Comparison of ENCODE assay signal across 9 cellular contexts in genomic region chr14:68246074-68246980, GRCh38.
DNase-seq lines count a peak whose midpoint lies in the region; ATAC-seq and TF ChIP-seq lines count a peak whose summit lies in the region.
"Had no signal": no experiment of that assay in that cellular context is flagged by ENCODE, and none has a peak within 500 bp of the region (broad histone marks: within the 10 kb centered on the region; RNA-seq: fewer than 3 reads in every experiment).

No MANE protein-coding gene starts in this region.

- no peaks in the 10 kb centered on the region for H3K36me3 ChIP-seq in right lobe of liver

- peaks cover 42 to 75% of the 10 kb centered on the region in 2 donors for H3K4me1 Mint-ChIP-seq in stimulated activated naive B cell treated with anti-CD40 and anti-IgM and Interleukin-4, amounts not matched to agents 10 μg/mL and 1 μg/mL and 100 μg/mL, for 72 hours

- no peak overlapping the region for H3K4me3 ChIP-seq in right lobe of liver

- peaks cover 2 to 9% of the 10 kb centered on the region in 2 donors for H3K36me3 Mint-ChIP-seq in stimulated activated naive B cell treated with anti-CD40 and anti-IgM and Interleukin-4, amounts not matched to agents 10 μg/mL and 1 μg/mL and 100 μg/mL, for 72 hours

- no peaks in the 10 kb centered on the region for H3K27me3 Mint-ChIP-seq in stimulated activated naive B cell treated with anti-CD40 and anti-IgM and Interleukin-4, amounts not matched to agents 10 μg/mL and 1 μg/mL and 100 μg/mL, for 72 hours

- no peaks in the 10 kb centered on the region for H3K27me3 ChIP-seq in right lobe of liver

- peaks cover 0 to 45% (median 15%) of the 10 kb centered on the region in 4 donors for H3K4me1 ChIP-seq in right lobe of liver

- H3K9me3 ChIP-seq in right lobe of liver, result no peaks in the 10 kb centered on the region

- H3K9me3 Mint-ChIP-seq in stimulated activated naive B cell treated with anti-CD40 and anti-IgM and Interleukin-4, amounts not matched to agents 10 μg/mL and 1 μg/mL and 100 μg/mL, for 72 hours, result peaks cover 0 to 1% of the 10 kb centered on the region in 2 donors
- H3K9me3 Mint-ChIP-seq: activated T-helper 1 cell treated with anti-CD3 and anti-CD28 coated beads, Interleukin-12 subunit alpha, Interleukin-12 subunit beta, Interleukin-2, Interleukin-4 antibody, amounts not matched to agents 30 ng/mL and 10 ng/mL and 1 ng/mL, durations not matched to agents 14 hours and 24 hours and 36 hours had no signal

- intact Hi-C loops in right lobe of liver (cut with DNase I), result loop anchor here in 1 of 2 donors (5.0 to 10.0 kb wide), 2 partner anchors 52 to 571 kb away; no protein-coding TSS in a partner anchor

- H3K27ac ChIP-seq in cingulate gyrus (ENCODE audit: low read depth, low read length), result peak overlapping the region; percentile 13
- peak overlapping the region; percentile 66 to 77 (median 72) for H3K27ac ChIP-seq in right lobe of liver

- TF ChIP-seq POLR2A in right lobe of liver (IDR thresholded peaks at IDR 0.05), result no peak

- H3K27ac Mint-ChIP-seq in stimulated activated naive B cell treated with anti-CD40 and anti-IgM and Interleukin-4, amounts not matched to agents 10 μg/mL and 1 μg/mL and 100 μg/mL, for 72 hours, result peak overlapping the region; percentile 62
- H3K27ac Mint-ChIP-seq: activated T-helper 1 cell treated with anti-CD3 and anti-CD28 coated beads, Interleukin-12 subunit alpha, Interleukin-12 subunit beta, Interleukin-2, Interleukin-4 antibody, amounts not matched to agents 30 ng/mL and 10 ng/mL and 1 ng/mL, durations not matched to agents 14 hours and 24 hours and 36 hours had no signal

- H3K4me3 Mint-ChIP-seq in stimulated activated naive B cell treated with anti-CD40 and anti-IgM and Interleukin-4, amounts not matched to agents 10 μg/mL and 1 μg/mL and 100 μg/mL, for 72 hours, result no peak overlapping the region
- H3K4me3 Mint-ChIP-seq: activated T-helper 1 cell treated with anti-CD3 and anti-CD28 coated beads, Interleukin-12 subunit alpha, Interleukin-12 subunit beta, Interleukin-2, Interleukin-4 antibody, amounts not matched to agents 30 ng/mL and 10 ng/mL and 1 ng/mL, durations not matched to agents 14 hours and 24 hours and 36 hours had no signal

- 34% methylated on average over 5 of the region's 5 CpGs for WGBS in right lobe of liver (ENCODE audit: insufficient coverage, low coverage, low lambda C conversion rate, missing lambda C conversion rate)

- ATAC-seq in right lobe of liver, result peak in 3 of 4 donors; percentile 21 to 37 (median 34)
- ATAC-seq in stimulated activated naive B cell treated with anti-CD40 and anti-IgM and Interleukin-4, amounts not matched to agents 10 μg/mL and 1 μg/mL and 100 μg/mL, for 72 hours (replicated peaks), result no peak
- no peak for ATAC-seq in HG03175 (IDR thresholded peaks at IDR 0.05; ENCODE audit: unreplicated experiment)

- DNase-seq in NCI-H69 (lab: John Stamatoyannopoulos, UW) (peak; percentile 30), right lobe of liver (no peak), GM19238 (ENCODE audit: insufficient read length, low spot score) (no peak), DMS53 treated with DMSO at 0.1 percent for 48 hours (lab: John Stamatoyannopoulos, UW; ENCODE audit: unreplicated experiment) (no peak)
- DNase-seq in stimulated activated naive B cell treated with anti-CD40 and anti-IgM and Interleukin-4, amounts not matched to agents 10 μg/mL and 1 μg/mL and 100 μg/mL, for 72 hours, result no peak
- DNase-seq in activated naive CD4-positive, alpha-beta T cell treated with Interleukin-2 at 50 U/mL for 16 hours, result no peak

- TF ChIP-seq CTCF in right lobe of liver (IDR thresholded peaks at IDR 0.05), result no peak

Comparison
In these comparisons a context has a peak if more than half of its experiments do, and no peak if none do; other contexts are left out.
1. ATAC-seq: peak in right lobe of liver (3 of 4); none in stimulated activated naive B cell treated with anti-CD40 and anti-IgM and Interleukin-4, amounts not matched to agents 10 μg/mL and 1 μg/mL and 100 μg/mL, for 72 hours (0 of 2) and HG03175 (single experiment).